In genomic region chr11:57332694-57333440, GRCh38 we compare ENCODE assay signal across 1 cellular context.
TF ChIP-seq lines count a peak whose summit lies in the region.

No MANE protein-coding gene starts in this region.

TF ChIP-seq in K562, 482 proteins besides CTCF, POLR2A, EP300 and RAD21:
- TF ChIP-seq ZBTB2 (IDR thresholded peaks at IDR 0.05): no peak
- no peak for TF ChIP-seq TEAD4 (IDR thresholded peaks at IDR 0.05; ENCODE audit: low read length)
- TF ChIP-seq TEAD4 (CRISPR knock-in tag; IDR thresholded peaks at IDR 0.05; ENCODE audit: borderline replicate concordance): 0 out of 2 replicates have a peak, but pooled peaks have one; percentile 58
- no peak for TF ChIP-seq CCAR2 (IDR thresholded peaks at IDR 0.05; ENCODE audit: low read depth, low read length)
